18 cellular contexts compared by ENCODE assay signal in the genomic region with DNA sequence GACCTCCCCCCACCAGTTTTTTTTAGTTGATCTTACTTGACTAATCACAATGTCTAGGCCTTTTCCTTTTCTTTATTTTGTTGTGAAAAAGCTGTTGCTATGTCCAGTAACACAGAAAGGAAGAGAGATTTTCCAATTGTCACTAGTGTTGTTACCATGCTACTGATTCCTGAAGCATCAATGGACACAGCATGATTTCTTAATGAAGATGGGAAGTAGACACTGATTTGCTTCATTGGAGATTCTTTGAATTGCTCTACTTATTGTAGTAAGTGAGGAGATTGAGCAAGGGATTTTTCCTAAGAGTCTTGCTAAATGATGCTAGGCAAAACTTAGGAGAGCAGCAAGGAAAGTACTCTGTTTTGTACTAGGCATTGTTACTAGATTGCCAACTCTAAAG.
"Had no signal": no experiment of that assay in that cellular context is flagged by ENCODE, and none has a peak within 500 bp of the region (broad histone marks: within the 10 kb centered on the region; RNA-seq: fewer than 3 reads in every experiment).

No MANE protein-coding gene starts in this region.

- DNase-seq: activated CD4-positive, alpha-beta T cell treated with anti-CD3 and anti-CD28 coated beads for 1 hour; activated CD4-positive, alpha-beta T cell treated with anti-CD3 and anti-CD28 coated beads, Interleukin-2, amount 50 U/mL, for 4 hours; activated naive CD4-positive, alpha-beta T cell treated with anti-CD3 and anti-CD28 coated beads for 36 hours; amygdala; body of pancreas; central memory CD4-positive, alpha-beta T cell; effector CD4-positive, alpha-beta T cell; foreskin keratinocyte; head of caudate nucleus; kidney glomerular epithelial cell; mesenchymal stem cell; pancreas; stimulated activated CD4-positive, alpha-beta T cell treated with anti-CD3 and anti-CD28 coated beads, Interleukin-12 subunit alpha, Interleukin-12 subunit beta, amount 100 ng/mL, for 4 hours; substantia nigra; T1000; uterus had no signal

- H3K4me3 Mint-ChIP-seq: activated naive CD4-positive, alpha-beta T cell treated with anti-CD3 and anti-CD28 coated beads for 36 hours; stimulated activated memory B cell treated with anti-CD40 and anti-IgM and Interleukin-4, amounts not matched to agents 10 μg/mL and 1 μg/mL and 100 μg/mL, for 72 hours had no signal

- H3K9me3 Mint-ChIP-seq: activated naive CD4-positive, alpha-beta T cell treated with anti-CD3 and anti-CD28 coated beads for 36 hours; activated T-helper 2 cell treated with anti-CD3 and anti-CD28 coated beads, Interferon-gamma antibody, Interleukin-2, Interleukin-4, amounts not matched to agents 10 μg/mL and 5 μg/mL and 100 μg/mL, durations not matched to agents 14 hours and 24 hours and 36 hours; stimulated activated memory B cell treated with anti-CD40 and anti-IgM and Interleukin-4, amounts not matched to agents 10 μg/mL and 1 μg/mL and 100 μg/mL, for 72 hours had no signal

- H3K27ac Mint-ChIP-seq: activated naive CD4-positive, alpha-beta T cell treated with anti-CD3 and anti-CD28 coated beads for 36 hours; activated T-helper 2 cell treated with anti-CD3 and anti-CD28 coated beads, Interferon-gamma antibody, Interleukin-2, Interleukin-4, amounts not matched to agents 10 μg/mL and 5 μg/mL and 100 μg/mL, durations not matched to agents 14 hours and 24 hours and 36 hours; stimulated activated memory B cell treated with anti-CD40 and anti-IgM and Interleukin-4, amounts not matched to agents 10 μg/mL and 1 μg/mL and 100 μg/mL, for 72 hours had no signal

- H3K27me3 Mint-ChIP-seq: stimulated activated memory B cell treated with anti-CD40 and anti-IgM and Interleukin-4, amounts not matched to agents 10 μg/mL and 1 μg/mL and 100 μg/mL, for 72 hours had no signal

- ATAC-seq: body of pancreas; foreskin keratinocyte; pancreas; stimulated activated memory B cell treated with anti-CD40 and anti-IgM and Interleukin-4, amounts not matched to agents 10 μg/mL and 1 μg/mL and 100 μg/mL, for 72 hours had no signal
